17 cellular contexts compared by ENCODE assay signal in the genomic region with DNA sequence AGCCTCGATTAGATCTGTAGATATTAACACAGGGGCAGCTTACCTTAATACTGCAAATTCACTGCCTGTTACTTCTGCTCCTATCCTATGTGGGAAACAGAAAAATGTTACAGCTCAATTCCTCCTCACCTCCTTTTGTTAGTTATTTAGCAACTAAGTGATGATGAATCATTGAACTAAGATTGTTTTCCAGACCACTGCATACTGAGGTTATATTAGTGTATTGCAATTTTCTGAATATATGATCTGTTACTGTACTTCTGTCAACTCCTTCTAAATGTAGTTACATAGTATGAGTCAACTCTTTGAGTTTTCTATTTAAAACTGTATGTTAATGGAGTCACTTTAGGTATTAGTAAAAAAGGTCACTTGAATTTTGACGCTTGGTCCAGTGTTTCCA.
A peak's percentile ranks its signal among the peaks of the same experiment; 100 is the strongest.
DNase-seq lines count a peak whose midpoint lies in the region; TF ChIP-seq lines count a peak whose summit lies in the region.
"Had no signal": no experiment of that assay in that cellular context is flagged by ENCODE, and none has a peak within 500 bp of the region (broad histone marks: within the 10 kb centered on the region; RNA-seq: fewer than 3 reads in every experiment).

No MANE protein-coding gene starts in this region.

- CTCF ChIA-PET in activated naive CD4-positive, alpha-beta T cell treated with anti-CD3 and anti-CD28 coated beads, Interleukin-2, amount 10 ng/mL, durations not matched to agents 7 days and 5 days (lab: Charles Lee): interaction anchor here (0.8 to 4.8 kb wide), 6 partner anchors 13 to 249 kb away, joined by 3 to 24 read pairs (median 4); no protein-coding TSS in a partner anchor
- CTCF ChIA-PET in CD8-positive, alpha-beta memory T cell (lab: Charles Lee): interaction anchor here (1.5 kb wide), 1 partner anchor 219 kb away, joined by 14 read pairs; no protein-coding TSS in a partner anchor

- no peaks in the 10 kb centered on the region for H3K9me3 ChIP-seq in CD8-positive, alpha-beta memory T cell (ENCODE audit: low read length)
- H3K9me3 ChIP-seq: lower lobe of right lung, pancreas, vagina had no signal

- peak overlapping the region; percentile 20 for H3K27ac Mint-ChIP-seq in activated naive CD4-positive, alpha-beta T cell treated with anti-CD3 and anti-CD28 coated beads, Interleukin-2, amount 10 ng/mL, durations not matched to agents 7 days and 5 days
- no peak overlapping the region for H3K27ac Mint-ChIP-seq in CD8-positive, alpha-beta memory T cell
- H3K27ac Mint-ChIP-seq: naive B cell had no signal

- H3K9me3 Mint-ChIP-seq in activated naive CD4-positive, alpha-beta T cell treated with anti-CD3 and anti-CD28 coated beads, Interleukin-2, amount 10 ng/mL, durations not matched to agents 7 days and 5 days: peaks cover 13% of the 10 kb centered on the region
- H3K9me3 Mint-ChIP-seq in CD8-positive, alpha-beta memory T cell: peaks cover 0 to 2% (median 0%) of the 10 kb centered on the region in 5 donors
- H3K9me3 Mint-ChIP-seq: effector memory CD8-positive, alpha-beta T cell had no signal

- H3K4me1 ChIP-seq in CD8-positive, alpha-beta memory T cell (ENCODE audit: insufficient read depth, low read length): peaks cover 20% of the 10 kb centered on the region
- H3K4me1 ChIP-seq: lower lobe of right lung, pancreas, vagina had no signal

- no peak for TF ChIP-seq CTCF in epithelial cell of proximal tubule (conservative IDR thresholded peaks at IDR 0.05; ENCODE audit: low read depth, low read length)

- DNase-seq in activated naive CD4-positive, alpha-beta T cell treated with anti-CD3 and anti-CD28 coated beads, Interleukin-2, amount 10 ng/mL, durations not matched to agents 7 days and 5 days: no peak
- no peak for DNase-seq in activated naive CD4-positive, alpha-beta T cell treated with anti-CD3 and anti-CD28 coated beads, Interleukin-2, amount 50 U/mL, for 16 hours
- DNase-seq in M059J (ENCODE audit: low read depth): peak; percentile 54
- peak; percentile 42 for DNase-seq in epithelial cell of proximal tubule (ENCODE audit: low read depth)
- peak; percentile 67 for DNase-seq in renal cortical epithelial cell (ENCODE audit: low read depth)
- no peak for DNase-seq in LoVo (ENCODE audit: low spot score)
- no peak for DNase-seq in KG1 (lab: John Stamatoyannopoulos, UW)
- DNase-seq in CD8-positive, alpha-beta memory T cell: no peak
- DNase-seq: cerebellar nuclear complex; lower lobe of right lung; naive B cell; NCI-H2029; NCI-H510A; pancreas; stimulated activated CD4-positive, alpha-beta T cell treated with anti-CD3 and anti-CD28 coated beads, Interleukin-2, amount 100 ng/mL, for 24 hours had no signal

- peaks cover 66% of the 10 kb centered on the region for H3K4me1 Mint-ChIP-seq in activated naive CD4-positive, alpha-beta T cell treated with anti-CD3 and anti-CD28 coated beads, Interleukin-2, amount 10 ng/mL, durations not matched to agents 7 days and 5 days
- peaks cover 24 to 57% (median 41%) of the 10 kb centered on the region in 3 donors for H3K4me1 Mint-ChIP-seq in CD8-positive, alpha-beta memory T cell
- H3K4me1 Mint-ChIP-seq: naive B cell had no signal

- POLR2A ChIA-PET in CD8-positive, alpha-beta memory T cell (lab: Charles Lee): no interaction called here

- H3K36me3 ChIP-seq in CD8-positive, alpha-beta memory T cell (ENCODE audit: insufficient read depth, low read length): no peaks in the 10 kb centered on the region
- H3K36me3 ChIP-seq: lower lobe of right lung, pancreas, vagina had no signal

- H3K27ac ChIP-seq in CD8-positive, alpha-beta memory T cell (ENCODE audit: low read depth, low read length): no peak overlapping the region
- H3K27ac ChIP-seq: lower lobe of right lung, pancreas, vagina had no signal

- no peak overlapping the region for H3K4me3 ChIP-seq in epithelial cell of proximal tubule (ENCODE audit: low read depth, low read length)
- no peak overlapping the region for H3K4me3 ChIP-seq in CD8-positive, alpha-beta memory T cell (ENCODE audit: low read length)
- H3K4me3 ChIP-seq: lower lobe of right lung, pancreas, vagina had no signal

- H3K27me3 ChIP-seq in CD8-positive, alpha-beta memory T cell (ENCODE audit: insufficient read depth, low read length, poor library complexity, severe bottlenecking): no peaks in the 10 kb centered on the region
- H3K27me3 ChIP-seq: pancreas, vagina had no signal

- peaks cover 35% of the 10 kb centered on the region for H3K36me3 Mint-ChIP-seq in activated naive CD4-positive, alpha-beta T cell treated with anti-CD3 and anti-CD28 coated beads, Interleukin-2, amount 10 ng/mL, durations not matched to agents 7 days and 5 days
- H3K36me3 Mint-ChIP-seq in CD8-positive, alpha-beta memory T cell: peaks cover 0 to 2% (median 0%) of the 10 kb centered on the region in 3 donors
- H3K36me3 Mint-ChIP-seq: naive B cell had no signal

- peaks cover 9% of the 10 kb centered on the region for H3K27me3 Mint-ChIP-seq in activated naive CD4-positive, alpha-beta T cell treated with anti-CD3 and anti-CD28 coated beads, Interleukin-2, amount 10 ng/mL, durations not matched to agents 7 days and 5 days
- peaks cover 8 to 11% of the 10 kb centered on the region in 2 donors for H3K27me3 Mint-ChIP-seq in CD8-positive, alpha-beta memory T cell

- H3K4me3 Mint-ChIP-seq in activated naive CD4-positive, alpha-beta T cell treated with anti-CD3 and anti-CD28 coated beads, Interleukin-2, amount 10 ng/mL, durations not matched to agents 7 days and 5 days: no peak overlapping the region
- H3K4me3 Mint-ChIP-seq in CD8-positive, alpha-beta memory T cell: no peak overlapping the region
- H3K4me3 Mint-ChIP-seq: effector memory CD8-positive, alpha-beta T cell; naive B cell had no signal

Comparison
In these comparisons a context has a peak if more than half of its experiments do, and no peak if none do; other contexts are left out.
1. DNase-seq: peak in M059J (single experiment), epithelial cell of proximal tubule (single experiment) and renal cortical epithelial cell (single experiment); none in activated naive CD4-positive, alpha-beta T cell treated with anti-CD3 and anti-CD28 coated beads, Interleukin-2, amount 10 ng/mL, durations not matched to agents 7 days and 5 days (single experiment), activated naive CD4-positive, alpha-beta T cell treated with anti-CD3 and anti-CD28 coated beads, Interleukin-2, amount 50 U/mL, for 16 hours (single experiment), LoVo (single experiment), KG1 (single experiment) and CD8-positive, alpha-beta memory T cell (0 of 5).